9 cellular contexts compared by ENCODE assay signal in the genomic region with DNA sequence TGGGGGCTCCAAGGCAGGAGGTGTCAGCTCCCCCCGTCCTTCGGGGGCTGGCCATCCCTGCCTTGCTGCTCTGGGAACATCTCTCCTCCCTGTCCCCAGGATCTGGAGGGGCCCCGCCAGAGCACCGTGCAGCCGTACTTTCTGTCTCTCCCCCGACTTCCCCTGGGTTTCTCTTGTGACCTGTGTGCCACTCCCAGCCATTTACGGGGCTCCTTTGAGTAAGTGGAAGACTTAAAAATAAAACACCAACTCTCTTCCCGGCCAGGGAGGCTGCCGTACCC.
DNase-seq lines count a peak whose midpoint lies in the region; ATAC-seq and TF ChIP-seq lines count a peak whose summit lies in the region.
"Had no signal": no experiment of that assay in that cellular context is flagged by ENCODE, and none has a peak within 500 bp of the region (broad histone marks: within the 10 kb centered on the region; RNA-seq: fewer than 3 reads in every experiment).

No MANE protein-coding gene starts in this region.

- peaks cover 1% of the 10 kb centered on the region for H3K27me3 Mint-ChIP-seq in activated CD4-positive, alpha-beta T cell treated with anti-CD3 and anti-CD28 coated beads, Interleukin-2, amount 10 ng/mL, durations not matched to agents 24 days and 14 days
- no peaks in the 10 kb centered on the region for H3K27me3 Mint-ChIP-seq in activated naive CD8-positive, alpha-beta T cell treated with anti-CD3 and anti-CD28 coated beads, Interleukin-2, amount 10 ng/mL, durations not matched to agents 7 days and 5 days

- H3K27ac Mint-ChIP-seq in activated CD4-positive, alpha-beta T cell treated with anti-CD3 and anti-CD28 coated beads, Interleukin-2, amount 10 ng/mL, durations not matched to agents 24 days and 14 days, result no peak overlapping the region
- H3K27ac Mint-ChIP-seq in activated naive CD8-positive, alpha-beta T cell treated with anti-CD3 and anti-CD28 coated beads, Interleukin-2, amount 10 ng/mL, durations not matched to agents 7 days and 5 days, result peak overlapping the region; percentile 23

- H3K27ac ChIP-seq in layer of hippocampus (ENCODE audit: low read depth, low read length) (peak overlapping the region; percentile 85), thoracic aorta (no peak overlapping the region)

- no peaks in the 10 kb centered on the region for H3K9me3 ChIP-seq in thoracic aorta

- no peaks in the 10 kb centered on the region for H3K36me3 Mint-ChIP-seq in activated CD4-positive, alpha-beta T cell treated with anti-CD3 and anti-CD28 coated beads, Interleukin-2, amount 10 ng/mL, durations not matched to agents 24 days and 14 days (ENCODE audit: low read depth)
- H3K36me3 Mint-ChIP-seq in activated naive CD8-positive, alpha-beta T cell treated with anti-CD3 and anti-CD28 coated beads, Interleukin-2, amount 10 ng/mL, durations not matched to agents 7 days and 5 days, result no peaks in the 10 kb centered on the region

- H3K4me1 ChIP-seq in thoracic aorta (ENCODE audit: control insufficient read depth in 1 of 2, low read depth in 2 of 2), result peaks cover 13 to 36% of the 10 kb centered on the region in 2 donors

- TF ChIP-seq CTCF in thoracic aorta (IDR thresholded peaks at IDR 0.05), result no peak

- H3K4me1 Mint-ChIP-seq in activated CD4-positive, alpha-beta T cell treated with anti-CD3 and anti-CD28 coated beads, Interleukin-2, amount 10 ng/mL, durations not matched to agents 24 days and 14 days, result peaks cover 20% of the 10 kb centered on the region
- H3K4me1 Mint-ChIP-seq in activated naive CD8-positive, alpha-beta T cell treated with anti-CD3 and anti-CD28 coated beads, Interleukin-2, amount 10 ng/mL, durations not matched to agents 7 days and 5 days, result peaks cover 10% of the 10 kb centered on the region

- ATAC-seq in activated naive CD8-positive, alpha-beta T cell treated with anti-CD3 and anti-CD28 coated beads, Interleukin-2, amount 10 ng/mL, durations not matched to agents 7 days and 5 days (ENCODE audit: low read depth), result no peak
- ATAC-seq in thoracic aorta (ENCODE audit: insufficient number of reproducible peaks, low FRiP score, low read depth), result no peak
- no peak for ATAC-seq in GM19324 (IDR thresholded peaks at IDR 0.05; ENCODE audit: low FRiP score, unreplicated experiment)

- no peaks in the 10 kb centered on the region for H3K36me3 ChIP-seq in thoracic aorta

- H3K9me3 Mint-ChIP-seq in activated CD4-positive, alpha-beta T cell treated with anti-CD3 and anti-CD28 coated beads, Interleukin-2, amount 10 ng/mL, durations not matched to agents 24 days and 14 days, result no peaks in the 10 kb centered on the region
- no peaks in the 10 kb centered on the region for H3K9me3 Mint-ChIP-seq in activated naive CD8-positive, alpha-beta T cell treated with anti-CD3 and anti-CD28 coated beads, Interleukin-2, amount 10 ng/mL, durations not matched to agents 7 days and 5 days

- intact Hi-C loops in activated CD4-positive, alpha-beta T cell treated with anti-CD3 and anti-CD28 coated beads, Interleukin-2, amount 10 ng/mL, durations not matched to agents 24 days and 14 days (cut with micrococcal nuclease), result no loop called here

- DNase-seq in activated CD4-positive, alpha-beta T cell treated with anti-CD3 and anti-CD28 coated beads, Interleukin-2, amount 10 ng/mL, durations not matched to agents 24 days and 14 days, result no peak
- DNase-seq in activated CD4-positive, alpha-beta T cell treated with anti-CD3 and anti-CD28 coated beads for 1 hour, result no peak
- DNase-seq in activated naive CD8-positive, alpha-beta T cell treated with anti-CD3 and anti-CD28 coated beads, Interleukin-2, amount 10 ng/mL, durations not matched to agents 7 days and 5 days, result no peak
- no peak for DNase-seq in thoracic aorta (ENCODE audit: low spot score)
- DNase-seq in NCI-H2107 (lab: John Stamatoyannopoulos, UW), result no peak
- DNase-seq in globus pallidus (ENCODE audit: low spot score), result no peak
- DNase-seq: cortex of kidney had no signal

- H3K27me3 ChIP-seq in layer of hippocampus (ENCODE audit: control insufficient read depth, insufficient read depth, low read length) (no peaks in the 10 kb centered on the region), thoracic aorta (replicated peaks; ENCODE audit: insufficient read depth) (no peaks in the 10 kb centered on the region)

- peak overlapping the region; percentile 19 for H3K4me3 Mint-ChIP-seq in activated CD4-positive, alpha-beta T cell treated with anti-CD3 and anti-CD28 coated beads, Interleukin-2, amount 10 ng/mL, durations not matched to agents 24 days and 14 days
- peak overlapping the region; percentile 52 for H3K4me3 Mint-ChIP-seq in activated naive CD8-positive, alpha-beta T cell treated with anti-CD3 and anti-CD28 coated beads, Interleukin-2, amount 10 ng/mL, durations not matched to agents 7 days and 5 days

- POLR2A ChIA-PET in activated naive CD8-positive, alpha-beta T cell treated with anti-CD3 and anti-CD28 coated beads, Interleukin-2, amount 10 ng/mL, durations not matched to agents 7 days and 5 days (lab: Charles Lee), result interaction anchor here (1.0 to 1.4 kb wide), 3 partner anchors 60 to 77 kb away, joined by 3 to 12 read pairs (median 4); a partner anchor contains a TSS

- peak overlapping the region; percentile 44 for H3K4me3 ChIP-seq in thoracic aorta
